ENCODE assay signal across 19 cellular contexts in genomic region chr5:162163663-162164062, GRCh38.
"Had no signal": no experiment of that assay in that cellular context is flagged by ENCODE, and none has a peak within 500 bp of the region (broad histone marks: within the 10 kb centered on the region; RNA-seq: fewer than 3 reads in every experiment).

No MANE protein-coding gene starts in this region.

- H3K27ac ChIP-seq: colonic mucosa, esophagus muscularis mucosa, foreskin keratinocyte, gastroesophageal sphincter, heart left ventricle, hepatocyte, left lung, lower lobe of right lung had no signal

- H3K9me3 ChIP-seq: colonic mucosa had no signal

- H3K27me3 Mint-ChIP-seq: dendritic cell treated with granulocyte-macrophage colony-stimulating factor and Interleukin-4, amounts not matched to agents 40 ng/mL and 50 ng/mL, for 4 days; naive B cell; naive thymus-derived CD8-positive, alpha-beta T cell had no signal

- H3K4me1 ChIP-seq: colonic mucosa, esophagus muscularis mucosa, foreskin keratinocyte, gastroesophageal sphincter, heart left ventricle, left lung, lower lobe of right lung had no signal

- ATAC-seq: foreskin keratinocyte; gastroesophageal sphincter; heart left ventricle; left cardiac atrium; left lung; left ventricle myocardium superior; lower lobe of right lung; mucosa of descending colon; naive thymus-derived CD8-positive, alpha-beta T cell had no signal

- H3K27me3 ChIP-seq: colonic mucosa, esophagus muscularis mucosa, foreskin keratinocyte, gastroesophageal sphincter, heart left ventricle, hepatocyte, left lung had no signal

- H3K27ac Mint-ChIP-seq: dendritic cell treated with granulocyte-macrophage colony-stimulating factor and Interleukin-4, amounts not matched to agents 40 ng/mL and 50 ng/mL, for 4 days; mesothelial cell of epicardium; naive thymus-derived CD8-positive, alpha-beta T cell had no signal

- H3K36me3 Mint-ChIP-seq: mesothelial cell of epicardium, naive B cell had no signal

- H3K36me3 ChIP-seq: colonic mucosa, esophagus muscularis mucosa, gastroesophageal sphincter, heart left ventricle, left lung, lower lobe of right lung had no signal

- DNase-seq: colonic mucosa; cortex of kidney; effector memory CD4-positive, alpha-beta T cell; foreskin keratinocyte; heart left ventricle; hypothalamus; left cardiac atrium; left lung; left ventricle myocardium superior; lower lobe of right lung; mesenchymal stem cell; mucosa of descending colon; naive B cell; naive thymus-derived CD8-positive, alpha-beta T cell had no signal

- H3K4me3 ChIP-seq: colonic mucosa, esophagus muscularis mucosa, gastroesophageal sphincter, heart left ventricle, hepatocyte, left lung, lower lobe of right lung, mucosa of descending colon had no signal

- H3K4me1 Mint-ChIP-seq: mesothelial cell of epicardium; naive B cell; naive thymus-derived CD8-positive, alpha-beta T cell had no signal

- H3K4me3 Mint-ChIP-seq: dendritic cell treated with granulocyte-macrophage colony-stimulating factor and Interleukin-4, amounts not matched to agents 40 ng/mL and 50 ng/mL, for 4 days; mesothelial cell of epicardium; naive B cell; naive thymus-derived CD8-positive, alpha-beta T cell had no signal
